Comparison of ENCODE assay signal across 1 cellular context in genomic region chr20:46939031-46939430, GRCh38.
A peak's percentile ranks its signal among the peaks of the same experiment; 100 is the strongest.
TF ChIP-seq lines count a peak whose summit lies in the region.

No MANE protein-coding gene starts in this region.

TF ChIP-seq in K562, 482 proteins besides CTCF, POLR2A, EP300 and RAD21 (continued from another document and continues in another):
- TF ChIP-seq THAP12 (CRISPR knock-in tag; IDR thresholded peaks at IDR 0.05), result no peak
- no peak for TF ChIP-seq PREB (CRISPR knock-in tag; IDR thresholded peaks at IDR 0.05)
- TF ChIP-seq CREB1 (IDR thresholded peaks at IDR 0.05), result no peak
- no peak for TF ChIP-seq CREB1 (CRISPR knock-in tag; IDR thresholded peaks at IDR 0.05)
- no peak for TF ChIP-seq ZFPM2 (CRISPR knock-in tag; IDR thresholded peaks at IDR 0.05)
- no peak for TF ChIP-seq RCOR1 (IDR thresholded peaks at IDR 0.05; ENCODE audit: borderline replicate concordance in 1 of 2, low read depth in 2 of 2, low read length in 2 of 2)
- TF ChIP-seq ZNF639 (CRISPR knock-in tag; conservative IDR thresholded peaks at IDR 0.05 in 1 of 2, IDR thresholded peaks at IDR 0.05 in 1 of 2), result no peak
- no peak for TF ChIP-seq CBX3 (IDR thresholded peaks at IDR 0.05; ENCODE audit: borderline replicate concordance in 1 of 2, low read length in 2 of 2)
- TF ChIP-seq ETV1 (tag; conservative IDR thresholded peaks at IDR 0.05; ENCODE audit: low read depth), result no peak
- no peak for TF ChIP-seq FOXP4 (CRISPR knock-in tag; IDR thresholded peaks at IDR 0.05; ENCODE audit: borderline replicate concordance)
- no peak for TF ChIP-seq ZBTB5 (IDR thresholded peaks at IDR 0.05)
- no peak for TF ChIP-seq PTBP1 (IDR thresholded peaks at IDR 0.05; ENCODE audit: low read depth, low read length)
- TF ChIP-seq RFX7 (CRISPR knock-in tag; IDR thresholded peaks at IDR 0.05), result no peak
- no peak for TF ChIP-seq E2F1 (CRISPR knock-in tag; IDR thresholded peaks at IDR 0.05)
- no peak for TF ChIP-seq PTTG1 (tag; IDR thresholded peaks at IDR 0.05; ENCODE audit: low read depth)
- TF ChIP-seq UBTF (IDR thresholded peaks at IDR 0.05; ENCODE audit: borderline replicate concordance in 1 of 2, low read depth in 2 of 2, low read length in 2 of 2), result no peak
- no peak for TF ChIP-seq HSF4 (CRISPR knock-in tag; IDR thresholded peaks at IDR 0.05; ENCODE audit: borderline replicate concordance)
- TF ChIP-seq MEIS2 (IDR thresholded peaks at IDR 0.05; ENCODE audit: partially characterized antibody), result no peak
- TF ChIP-seq RREB1 (CRISPR knock-in tag; IDR thresholded peaks at IDR 0.05), result no peak
- no peak for TF ChIP-seq KDM4B (IDR thresholded peaks at IDR 0.05; ENCODE audit: borderline replicate concordance in 2 of 2, low read depth in 1 of 2)
- no peak for TF ChIP-seq KLF6 (CRISPR knock-in tag; IDR thresholded peaks at IDR 0.05; ENCODE audit: borderline replicate concordance)
- no peak for TF ChIP-seq ZNF217 (CRISPR knock-in tag; IDR thresholded peaks at IDR 0.05)
- TF ChIP-seq FOS (IDR thresholded peaks at IDR 0.05; ENCODE audit: extremely low read depth, insufficient read length), result peak; percentile 68
- no peak for TF ChIP-seq TAF15 (IDR thresholded peaks at IDR 0.05; ENCODE audit: low read depth, low read length)
- no peak for TF ChIP-seq IRF2 (CRISPR knock-in tag; IDR thresholded peaks at IDR 0.05)
- TF ChIP-seq CBFA2T2 (conservative IDR thresholded peaks at IDR 0.05), result peak; percentile 39; the same call in 1 of the 2 replicates
- no peak for TF ChIP-seq ZNF655 (CRISPR knock-in tag; IDR thresholded peaks at IDR 0.05)
- no peak for TF ChIP-seq ATF1 (CRISPR knock-in tag; IDR thresholded peaks at IDR 0.05)
- TF ChIP-seq ATF1 (tag; IDR thresholded peaks at IDR 0.05), result no peak
- TF ChIP-seq NFIC (IDR thresholded peaks at IDR 0.05), result peak; percentile 78
- no peak for TF ChIP-seq PKNOX1 (IDR thresholded peaks at IDR 0.05)
- TF ChIP-seq RAD51 (IDR thresholded peaks at IDR 0.05; ENCODE audit: borderline replicate concordance, low read depth), result peak; percentile 85
- TF ChIP-seq ZNF384 (IDR thresholded peaks at IDR 0.05; ENCODE audit: low read depth, low read length), result no peak
- no peak for TF ChIP-seq BCOR (IDR thresholded peaks at IDR 0.05)
- TF ChIP-seq ZNF274 (IDR thresholded peaks at IDR 0.05; ENCODE audit: borderline replicate concordance, low read depth, low read length), result no peak
- no peak for TF ChIP-seq DACH1 (IDR thresholded peaks at IDR 0.05; ENCODE audit: partially characterized antibody)
- no peak for TF ChIP-seq HMG20B (CRISPR knock-in tag; IDR thresholded peaks at IDR 0.05)
- no peak for TF ChIP-seq MTA2 (IDR thresholded peaks at IDR 0.05; ENCODE audit: low read depth)
- peak; percentile 96 for TF ChIP-seq USF2 (CRISPR knock-in tag; IDR thresholded peaks at IDR 0.05)
- no peak for TF ChIP-seq TAL1 (IDR thresholded peaks at IDR 0.05)
